In genomic region chr2:240561325-240561971, GRCh38 we compare ENCODE assay signal across 1 cellular context.
TF ChIP-seq lines count a peak whose summit lies in the region.

No MANE protein-coding gene starts in this region.

TF ChIP-seq in GM12878, 131 proteins besides CTCF, POLR2A, EP300 and RAD21 (continued from another document and continues in another):
- TF ChIP-seq CUX1 (IDR thresholded peaks at IDR 0.05; ENCODE audit: insufficient replicate concordance, low read depth, low read length) (no peak), POLR2AphosphoS2 (IDR thresholded peaks at IDR 0.05; ENCODE audit: low read depth, low read length) (no peak), SKIL (IDR thresholded peaks at IDR 0.05; ENCODE audit: low read depth, poor library complexity, severe bottlenecking) (peak; percentile 60), POU2F2 (IDR thresholded peaks at IDR 0.05; ENCODE audit: borderline replicate concordance, low read depth, low read length) (no peak; the same call in 2 of the 3 replicates), REST (IDR thresholded peaks at IDR 0.05; ENCODE audit: low read depth, low read length) (no peak), RFX5 (IDR thresholded peaks at IDR 0.05; ENCODE audit: low read depth, low read length) (no peak), KDM1A (IDR thresholded peaks at IDR 0.05; ENCODE audit: borderline replicate concordance) (no peak), ZNF622 (IDR thresholded peaks at IDR 0.05) (no peak), RB1 (IDR thresholded peaks at IDR 0.05; ENCODE audit: borderline replicate concordance) (no peak), ZBTB4 (CRISPR knock-in tag; IDR thresholded peaks at IDR 0.05) (no peak), NFYA (IDR thresholded peaks at IDR 0.05; ENCODE audit: borderline replicate concordance, low read depth, low read length) (no peak), SIN3A (IDR thresholded peaks at IDR 0.05; ENCODE audit: low read depth, low read length) (no peak), ATF7 (IDR thresholded peaks at IDR 0.05; ENCODE audit: low read depth) (peak; percentile 42; the same call in 1 of the 2 replicates), E2F8 (IDR thresholded peaks at IDR 0.05; ENCODE audit: low read depth, partially characterized antibody) (no peak), TAF1 (IDR thresholded peaks at IDR 0.05; ENCODE audit: borderline replicate concordance, low read depth, low read length) (no peak), TCF12 (IDR thresholded peaks at IDR 0.05; ENCODE audit: low read depth, low read length) (no peak), IRF4 (IDR thresholded peaks at IDR 0.05; ENCODE audit: low read depth, low read length) (peak; percentile 48; the same call in 1 of the 2 replicates), STAT3 (IDR thresholded peaks at IDR 0.05; ENCODE audit: low read depth, low read length) (no peak), ZNF384 (IDR thresholded peaks at IDR 0.05; ENCODE audit: borderline replicate concordance, low read depth, low read length) (no peak), USF1 (IDR thresholded peaks at IDR 0.05; ENCODE audit: borderline replicate concordance, extremely low read length, insufficient read depth, low read depth, low read length) (no peak), TCF3 (IDR thresholded peaks at IDR 0.05; ENCODE audit: borderline replicate concordance, insufficient read depth, low read depth, low read length) (no peak), FOXM1 (IDR thresholded peaks at IDR 0.05; ENCODE audit: low read depth, low read length) (no peak), DPF2 (IDR thresholded peaks at IDR 0.05) (no peak), NR2F1 (conservative IDR thresholded peaks at IDR 0.05) (no peak), SP1 (IDR thresholded peaks at IDR 0.05; ENCODE audit: low read depth, low read length) (no peak), HSF1 (IDR thresholded peaks at IDR 0.05; ENCODE audit: low read depth, low read length) (no peak), HDAC2 (IDR thresholded peaks at IDR 0.05) (no peak), ZZZ3 (IDR thresholded peaks at IDR 0.05; ENCODE audit: control insufficient read depth, insufficient read length, low read depth) (no peak), ZBED1 (IDR thresholded peaks at IDR 0.05; ENCODE audit: borderline replicate concordance) (no peak), GABPA (IDR thresholded peaks at IDR 0.05; ENCODE audit: low read depth) (no peak), CREM (IDR thresholded peaks at IDR 0.05; ENCODE audit: low read depth) (no peak; the same call in 1 of the 2 replicates), CREB1 (IDR thresholded peaks at IDR 0.05; ENCODE audit: low read depth) (no peak), TCF7 (IDR thresholded peaks at IDR 0.05; ENCODE audit: borderline replicate concordance) (no peak), KAT2A (conservative IDR thresholded peaks at IDR 0.05; ENCODE audit: control insufficient read depth, low read depth, low read length) (no peak), ZNF217 (IDR thresholded peaks at IDR 0.05) (no peak), MTA2 (IDR thresholded peaks at IDR 0.05; ENCODE audit: low read depth) (no peak), CHD2 (IDR thresholded peaks at IDR 0.05; ENCODE audit: borderline replicate concordance, low read depth, low read length) (peak; percentile 10; the same call in 1 of the 2 replicates), MLLT1 (IDR thresholded peaks at IDR 0.05) (peak; percentile 55)
